In the genomic region with DNA sequence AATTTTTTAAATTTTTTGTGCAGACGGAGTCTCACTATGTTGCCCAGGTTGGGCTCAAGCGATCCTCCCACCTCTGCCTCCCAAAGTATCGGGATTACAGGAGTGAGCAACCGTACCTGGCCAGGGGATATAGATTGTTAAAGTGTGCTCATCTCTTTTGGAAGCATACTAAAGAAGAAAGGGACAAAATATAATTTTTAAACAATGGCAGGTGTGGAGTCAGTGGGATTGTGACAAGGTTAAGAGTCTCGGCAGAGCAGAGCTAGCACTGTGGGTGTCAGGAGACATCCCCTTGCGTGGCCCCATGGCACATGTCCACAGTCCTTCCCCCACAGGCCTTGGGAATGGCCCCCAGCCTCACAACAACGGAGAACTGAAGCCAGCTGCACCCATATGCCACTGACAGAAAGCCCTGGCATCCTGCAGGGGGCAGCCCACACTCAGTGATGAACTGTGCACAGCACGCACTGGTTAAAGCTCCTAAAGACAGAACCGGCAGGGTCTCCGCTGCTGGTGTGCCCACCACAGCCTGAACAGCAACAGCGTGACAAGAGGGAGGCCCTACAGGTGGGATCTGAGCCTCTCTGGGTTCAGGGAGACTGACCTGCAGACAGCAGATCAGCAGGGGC, we compare ENCODE assay signal across 1 cellular context.
TF ChIP-seq lines count a peak whose summit lies in the region.

No MANE protein-coding gene starts in this region.

TF ChIP-seq in HepG2, 621 proteins besides CTCF, POLR2A, EP300 and RAD21:
- TF ChIP-seq SAP130 (CRISPR knock-in tag; IDR thresholded peaks at IDR 0.05; ENCODE audit: low read depth) (peak; percentile 42; the same call in 1 of the 2 replicates), TEAD3 (CRISPR knock-in tag; optimal IDR thresholded peaks at IDR 0.05; ENCODE audit: borderline replicate concordance) (no peak), STAG1 (CRISPR knock-in tag; IDR thresholded peaks at IDR 0.05) (peak; percentile 90), FOXO1 (CRISPR knock-in tag; IDR thresholded peaks at IDR 0.05) (peak; percentile 27; the same call in 1 of the 2 replicates), SMC3 (IDR thresholded peaks at IDR 0.05; ENCODE audit: low read length) (peak; percentile 39; the same call in 1 of the 2 replicates), XRCC5 (optimal IDR thresholded peaks at IDR 0.05; ENCODE audit: low read length) (peak; percentile 28), RXRA (CRISPR knock-in tag; IDR thresholded peaks at IDR 0.05) (peak; percentile 42; the same call in 1 of the 2 replicates), ZNF501 (CRISPR knock-in tag; IDR thresholded peaks at IDR 0.05) (peak; percentile 38; the same call in 1 of the 2 replicates), ZBTB38 (CRISPR knock-in tag; IDR thresholded peaks at IDR 0.05) (peak; percentile 61; the same call in 1 of the 2 replicates), HCFC1 (IDR thresholded peaks at IDR 0.05; ENCODE audit: low read depth, low read length) (no peak), ZBTB7A (CRISPR knock-in tag; IDR thresholded peaks at IDR 0.05) (peak; percentile 38; the same call in 1 of the 2 replicates)
- TF ChIP-seq, protein P1, sequence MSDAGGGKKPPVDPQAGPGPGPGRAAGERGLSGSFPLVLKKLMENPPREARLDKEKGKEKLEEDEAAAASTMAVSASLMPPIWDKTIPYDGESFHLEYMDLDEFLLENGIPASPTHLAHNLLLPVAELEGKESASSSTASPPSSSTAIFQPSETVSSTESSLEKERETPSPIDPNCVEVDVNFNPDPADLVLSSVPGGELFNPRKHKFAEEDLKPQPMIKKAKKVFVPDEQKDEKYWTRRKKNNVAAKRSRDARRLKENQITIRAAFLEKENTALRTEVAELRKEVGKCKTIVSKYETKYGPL (CRISPR knock-in tag; IDR thresholded peaks at IDR 0.05) = no peak
- TF ChIP-seq, protein P2, sequence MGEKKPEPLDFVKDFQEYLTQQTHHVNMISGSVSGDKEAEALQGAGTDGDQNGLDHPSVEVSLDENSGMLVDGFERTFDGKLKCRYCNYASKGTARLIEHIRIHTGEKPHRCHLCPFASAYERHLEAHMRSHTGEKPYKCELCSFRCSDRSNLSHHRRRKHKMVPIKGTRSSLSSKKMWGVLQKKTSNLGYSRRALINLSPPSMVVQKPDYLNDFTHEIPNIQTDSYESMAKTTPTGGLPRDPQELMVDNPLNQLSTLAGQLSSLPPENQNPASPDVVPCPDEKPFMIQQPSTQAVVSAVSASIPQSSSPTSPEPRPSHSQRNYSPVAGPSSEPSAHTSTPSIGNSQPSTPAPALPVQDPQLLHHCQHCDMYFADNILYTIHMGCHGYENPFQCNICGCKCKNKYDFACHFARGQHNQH (CRISPR knock-in tag; IDR thresholded peaks at IDR 0.05) = 0 out of 2 replicates have a peak, but pooled peaks have one; percentile 22
- TF ChIP-seq, protein P3, sequence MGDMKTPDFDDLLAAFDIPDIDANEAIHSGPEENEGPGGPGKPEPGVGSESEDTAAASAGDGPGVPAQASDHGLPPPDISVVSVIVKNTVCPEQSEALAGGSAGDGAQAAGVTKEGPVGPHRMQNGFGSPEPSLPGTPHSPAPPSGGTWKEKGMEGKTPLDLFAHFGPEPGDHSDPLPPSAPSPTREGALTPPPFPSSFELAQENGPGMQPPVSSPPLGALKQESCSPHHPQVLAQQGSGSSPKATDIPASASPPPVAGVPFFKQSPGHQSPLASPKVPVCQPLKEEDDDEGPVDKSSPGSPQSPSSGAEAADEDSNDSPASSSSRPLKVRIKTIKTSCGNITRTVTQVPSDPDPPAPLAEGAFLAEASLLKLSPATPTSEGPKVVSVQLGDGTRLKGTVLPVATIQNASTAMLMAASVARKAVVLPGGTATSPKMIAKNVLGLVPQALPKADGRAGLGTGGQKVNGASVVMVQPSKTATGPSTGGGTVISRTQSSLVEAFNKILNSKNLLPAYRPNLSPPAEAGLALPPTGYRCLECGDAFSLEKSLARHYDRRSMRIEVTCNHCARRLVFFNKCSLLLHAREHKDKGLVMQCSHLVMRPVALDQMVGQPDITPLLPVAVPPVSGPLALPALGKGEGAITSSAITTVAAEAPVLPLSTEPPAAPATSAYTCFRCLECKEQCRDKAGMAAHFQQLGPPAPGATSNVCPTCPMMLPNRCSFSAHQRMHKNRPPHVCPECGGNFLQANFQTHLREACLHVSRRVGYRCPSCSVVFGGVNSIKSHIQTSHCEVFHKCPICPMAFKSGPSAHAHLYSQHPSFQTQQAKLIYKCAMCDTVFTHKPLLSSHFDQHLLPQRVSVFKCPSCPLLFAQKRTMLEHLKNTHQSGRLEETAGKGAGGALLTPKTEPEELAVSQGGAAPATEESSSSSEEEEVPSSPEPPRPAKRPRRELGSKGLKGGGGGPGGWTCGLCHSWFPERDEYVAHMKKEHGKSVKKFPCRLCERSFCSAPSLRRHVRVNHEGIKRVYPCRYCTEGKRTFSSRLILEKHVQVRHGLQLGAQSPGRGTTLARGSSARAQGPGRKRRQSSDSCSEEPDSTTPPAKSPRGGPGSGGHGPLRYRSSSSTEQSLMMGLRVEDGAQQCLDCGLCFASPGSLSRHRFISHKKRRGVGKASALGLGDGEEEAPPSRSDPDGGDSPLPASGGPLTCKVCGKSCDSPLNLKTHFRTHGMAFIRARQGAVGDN (CRISPR knock-in tag; IDR thresholded peaks at IDR 0.05) = peak; percentile 50
- TF ChIP-seq, protein P4, sequence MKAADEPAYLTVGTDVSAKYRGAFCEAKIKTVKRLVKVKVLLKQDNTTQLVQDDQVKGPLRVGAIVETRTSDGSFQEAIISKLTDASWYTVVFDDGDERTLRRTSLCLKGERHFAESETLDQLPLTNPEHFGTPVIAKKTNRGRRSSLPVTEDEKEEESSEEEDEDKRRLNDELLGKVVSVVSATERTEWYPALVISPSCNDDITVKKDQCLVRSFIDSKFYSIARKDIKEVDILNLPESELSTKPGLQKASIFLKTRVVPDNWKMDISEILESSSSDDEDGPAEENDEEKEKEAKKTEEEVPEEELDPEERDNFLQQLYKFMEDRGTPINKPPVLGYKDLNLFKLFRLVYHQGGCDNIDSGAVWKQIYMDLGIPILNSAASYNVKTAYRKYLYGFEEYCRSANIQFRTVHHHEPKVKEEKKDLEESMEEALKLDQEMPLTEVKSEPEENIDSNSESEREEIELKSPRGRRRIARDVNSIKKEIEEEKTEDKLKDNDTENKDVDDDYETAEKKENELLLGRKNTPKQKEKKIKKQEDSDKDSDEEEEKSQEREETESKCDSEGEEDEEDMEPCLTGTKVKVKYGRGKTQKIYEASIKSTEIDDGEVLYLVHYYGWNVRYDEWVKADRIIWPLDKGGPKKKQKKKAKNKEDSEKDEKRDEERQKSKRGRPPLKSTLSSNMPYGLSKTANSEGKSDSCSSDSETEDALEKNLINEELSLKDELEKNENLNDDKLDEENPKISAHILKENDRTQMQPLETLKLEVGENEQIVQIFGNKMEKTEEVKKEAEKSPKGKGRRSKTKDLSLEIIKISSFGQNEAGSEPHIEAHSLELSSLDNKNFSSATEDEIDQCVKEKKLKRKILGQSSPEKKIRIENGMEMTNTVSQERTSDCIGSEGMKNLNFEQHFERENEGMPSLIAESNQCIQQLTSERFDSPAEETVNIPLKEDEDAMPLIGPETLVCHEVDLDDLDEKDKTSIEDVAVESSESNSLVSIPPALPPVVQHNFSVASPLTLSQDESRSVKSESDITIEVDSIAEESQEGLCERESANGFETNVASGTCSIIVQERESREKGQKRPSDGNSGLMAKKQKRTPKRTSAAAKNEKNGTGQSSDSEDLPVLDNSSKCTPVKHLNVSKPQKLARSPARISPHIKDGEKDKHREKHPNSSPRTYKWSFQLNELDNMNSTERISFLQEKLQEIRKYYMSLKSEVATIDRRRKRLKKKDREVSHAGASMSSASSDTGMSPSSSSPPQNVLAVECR (CRISPR knock-in tag; IDR thresholded peaks at IDR 0.05; ENCODE audit: borderline replicate concordance) = peak; percentile 29; the same call in 1 of the 2 replicates
